ENCODE assay signal across 14 cellular contexts in genomic region chr9:16505159-16505558, GRCh38.
DNase-seq lines count a peak whose midpoint lies in the region; ATAC-seq and TF ChIP-seq lines count a peak whose summit lies in the region.
"Had no signal": no experiment of that assay in that cellular context is flagged by ENCODE, and none has a peak within 500 bp of the region (broad histone marks: within the 10 kb centered on the region; RNA-seq: fewer than 3 reads in every experiment).

No MANE protein-coding gene starts in this region.

- H3K9me3 ChIP-seq in AG04450 (ENCODE audit: control insufficient read depth, insufficient read depth, low read length) = no peaks in the 10 kb centered on the region
- no peaks in the 10 kb centered on the region for H3K9me3 ChIP-seq in PC-9 (ENCODE audit: insufficient read depth, low read depth)
- no peaks in the 10 kb centered on the region for H3K9me3 ChIP-seq in esophagus muscularis mucosa

- no peaks in the 10 kb centered on the region for H3K9me2 ChIP-seq in PC-9 (ENCODE audit: insufficient read depth)

- TF ChIP-seq CTCF in AG04450 (IDR thresholded peaks at IDR 0.05; ENCODE audit: low read depth, low read length) = no peak
- no peak for TF ChIP-seq CTCF in PC-9 (conservative IDR thresholded peaks at IDR 0.05)
- no peak for TF ChIP-seq CTCF in esophagus muscularis mucosa (IDR thresholded peaks at IDR 0.05)
- TF ChIP-seq CTCF in nephron (IDR thresholded peaks at IDR 0.05; ENCODE audit: unreplicated experiment in 3 of 3) = no peak

- 10% methylated on average over 2 of the region's 2 CpGs for WGBS in esophagus muscularis mucosa

- DNase-seq in AG04450 (ENCODE audit: low read depth, low spot score) = peak; percentile 54
- DNase-seq in PC-9 = peak; percentile 12 to 61
- DNase-seq in esophagus muscularis mucosa (ENCODE audit: extremely low spot score) = no peak
- no peak for DNase-seq in stimulated activated CD4-positive, alpha-beta T cell treated with anti-CD3 and anti-CD28 coated beads, Interleukin-4, amount 100 ng/mL, for 1 hour
- DNase-seq: activated naive CD8-positive, alpha-beta T cell treated with anti-CD3 and anti-CD28 coated beads, Interleukin-2, amount 50 U/mL, for 24 hours; DMS79; effector memory CD4-positive, alpha-beta T cell; NCI-H187; stimulated activated naive B cell treated with anti-CD40 and anti-IgM and Interleukin-4, amounts not matched to agents 10 μg/mL and 1 μg/mL and 100 μg/mL, for 72 hours; T-helper 2 cell had no signal

- no peak for TF ChIP-seq POLR2A in esophagus muscularis mucosa (IDR thresholded peaks at IDR 0.05; ENCODE audit: low read depth)

- H3K36me3 Mint-ChIP-seq in nephron (ENCODE audit: low read depth) = peaks cover 4% of the 10 kb centered on the region
- H3K36me3 Mint-ChIP-seq: stimulated activated naive B cell treated with anti-CD40 and anti-IgM and Interleukin-4, amounts not matched to agents 10 μg/mL and 1 μg/mL and 100 μg/mL, for 72 hours had no signal

- H3K4me2 ChIP-seq in PC-9 = no peak overlapping the region

- H3K4me1 ChIP-seq in PC-9 (replicated peaks; ENCODE audit: insufficient read depth) = peaks cover 11% of the 10 kb centered on the region
- H3K4me1 ChIP-seq in esophagus muscularis mucosa = peaks cover 4 to 45% (median 43%) of the 10 kb centered on the region in 4 donors

- no peaks in the 10 kb centered on the region for H4K20me1 ChIP-seq in PC-9 (ENCODE audit: insufficient read depth)

- no peaks in the 10 kb centered on the region for H3K27me3 ChIP-seq in AG04450 (ENCODE audit: control insufficient read depth, insufficient read depth, low read length)
- H3K27me3 ChIP-seq in PC-9 (ENCODE audit: insufficient read depth, low read depth) = no peaks in the 10 kb centered on the region
- H3K27me3 ChIP-seq in esophagus muscularis mucosa = no peaks in the 10 kb centered on the region

- intact Hi-C loops in PC-9 (cut with micrococcal nuclease; ENCODE audit: unreplicated experiment) = loop anchor here (5.0 kb wide), 1 partner anchor 168 kb away; no protein-coding TSS in a partner anchor
- intact Hi-C loops in esophagus muscularis mucosa (cut with DNase I) = no loop called here

- peak overlapping the region; percentile 72 to 95 (median 75) for H3K27ac Mint-ChIP-seq in nephron
- H3K27ac Mint-ChIP-seq: activated naive CD8-positive, alpha-beta T cell treated with anti-CD3 and anti-CD28 coated beads, Interleukin-2, amount 50 U/mL, for 24 hours; stimulated activated naive B cell treated with anti-CD40 and anti-IgM and Interleukin-4, amounts not matched to agents 10 μg/mL and 1 μg/mL and 100 μg/mL, for 72 hours had no signal

- no peaks in the 10 kb centered on the region for H3K9me3 Mint-ChIP-seq in nephron
- H3K9me3 Mint-ChIP-seq: activated naive CD8-positive, alpha-beta T cell treated with anti-CD3 and anti-CD28 coated beads, Interleukin-2, amount 50 U/mL, for 24 hours had no signal

- POLR2A ChIA-PET in AG04450 (lab: Yijun Ruan, JAX) = interaction anchor here (0.6 to 1.5 kb wide), 5 partner anchors 11 to 221 kb away, joined by 3 to 8 read pairs (median 3); no protein-coding TSS in a partner anchor
- POLR2A ChIA-PET in PC-9 (lab: Charles Lee; ENCODE audit: unreplicated experiment) = no interaction called here

- H3K4me3 Mint-ChIP-seq in nephron = no peak overlapping the region
- H3K4me3 Mint-ChIP-seq: activated naive CD8-positive, alpha-beta T cell treated with anti-CD3 and anti-CD28 coated beads, Interleukin-2, amount 50 U/mL, for 24 hours; stimulated activated naive B cell treated with anti-CD40 and anti-IgM and Interleukin-4, amounts not matched to agents 10 μg/mL and 1 μg/mL and 100 μg/mL, for 72 hours had no signal

- ATAC-seq in GM21367 (IDR thresholded peaks at IDR 0.05; ENCODE audit: unreplicated experiment) (no peak), HG03045 (IDR thresholded peaks at IDR 0.05; ENCODE audit: unreplicated experiment) (no peak), GM18861 (IDR thresholded peaks at IDR 0.05; ENCODE audit: unreplicated experiment) (no peak)
- ATAC-seq: activated naive CD8-positive, alpha-beta T cell treated with anti-CD3 and anti-CD28 coated beads, Interleukin-2, amount 50 U/mL, for 24 hours; stimulated activated naive B cell treated with anti-CD40 and anti-IgM and Interleukin-4, amounts not matched to agents 10 μg/mL and 1 μg/mL and 100 μg/mL, for 72 hours had no signal

- H3K4me1 Mint-ChIP-seq in nephron = peaks cover 61% of the 10 kb centered on the region
- H3K4me1 Mint-ChIP-seq: activated naive CD8-positive, alpha-beta T cell treated with anti-CD3 and anti-CD28 coated beads, Interleukin-2, amount 50 U/mL, for 24 hours; stimulated activated naive B cell treated with anti-CD40 and anti-IgM and Interleukin-4, amounts not matched to agents 10 μg/mL and 1 μg/mL and 100 μg/mL, for 72 hours had no signal

- CTCF ChIA-PET in AG04450 (lab: Charles Lee) (interaction anchor here (0.9 kb wide), 1 partner anchor 14 kb away, joined by 3 read pairs; no protein-coding TSS in a partner anchor), PC-9 (lab: Charles Lee) (no interaction called here)

- no peaks in the 10 kb centered on the region for H3K79me2 ChIP-seq in PC-9 (ENCODE audit: low read depth)

- H3K27ac ChIP-seq in AG04450 (ENCODE audit: low read depth, low read length) = peak overlapping the region; percentile 66
- H3K27ac ChIP-seq in PC-9 = peak overlapping the region; percentile 27; the same call in 1 of the 2 replicates
- peak overlapping the region; percentile 31 to 56 (median 50) for H3K27ac ChIP-seq in esophagus muscularis mucosa (replicated peaks in 1 of 4)

- no TSS peak for BruUV-seq in PC-9 (replicated peaks; lab: Mats Ljungman, UMichigan)

- H3K27me3 Mint-ChIP-seq in nephron (ENCODE audit: low read depth) = no peaks in the 10 kb centered on the region
- H3K27me3 Mint-ChIP-seq: stimulated activated naive B cell treated with anti-CD40 and anti-IgM and Interleukin-4, amounts not matched to agents 10 μg/mL and 1 μg/mL and 100 μg/mL, for 72 hours had no signal

- H3K4me3 ChIP-seq in AG04450 (ENCODE audit: low read depth, low read length) (no peak overlapping the region), PC-9 (no peak overlapping the region), esophagus muscularis mucosa (no peak overlapping the region)

- H3F3A ChIP-seq in PC-9 (ENCODE audit: insufficient read depth, low read depth) = no peaks in the 10 kb centered on the region

- no peak overlapping the region for H2AFZ ChIP-seq in PC-9

- no peaks in the 10 kb centered on the region for H3K36me3 ChIP-seq in PC-9 (ENCODE audit: low read depth)
- no peaks in the 10 kb centered on the region for H3K36me3 ChIP-seq in esophagus muscularis mucosa

- no peak for TF ChIP-seq EP300 in esophagus muscularis mucosa (IDR thresholded peaks at IDR 0.05)

Comparison
In these comparisons a context has a peak if more than half of its experiments do, and no peak if none do; other contexts are left out.
1. DNase-seq: peak in AG04450 (single experiment) and PC-9 (2 of 2); none in esophagus muscularis mucosa (single experiment) and stimulated activated CD4-positive, alpha-beta T cell treated with anti-CD3 and anti-CD28 coated beads, Interleukin-4, amount 100 ng/mL, for 1 hour (single experiment).
2. Peak in every context shown above with its lines, with median percentiles within 50 percentile points of each other: H3K27ac ChIP-seq.